Comparison of ENCODE assay signal across 30 cellular contexts in the genomic region with DNA sequence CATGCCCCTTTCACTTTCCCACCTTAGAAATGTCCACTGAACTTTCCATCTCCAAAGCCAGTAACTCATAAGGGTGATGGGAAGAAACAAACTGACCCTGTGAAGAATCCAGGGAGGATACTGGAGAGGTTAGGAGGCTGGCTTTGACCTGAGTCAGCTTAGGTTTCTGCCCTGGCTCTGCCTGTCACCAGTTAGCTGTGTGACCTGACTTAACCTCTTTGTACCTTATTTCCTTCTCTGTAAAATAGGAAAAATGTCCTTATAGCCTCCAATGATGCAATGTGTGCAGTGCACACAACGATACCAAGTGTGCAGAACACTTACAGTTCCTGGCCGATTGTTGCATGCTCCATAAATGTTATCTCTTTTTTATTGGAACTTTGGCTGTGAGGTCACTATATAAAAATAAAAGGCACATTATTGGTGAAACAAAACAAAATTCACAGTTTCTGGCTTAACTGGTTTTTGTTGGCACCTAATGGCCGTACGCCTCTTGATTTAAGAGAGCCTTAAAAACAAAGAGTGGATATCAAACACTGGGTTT. TPM values are rescaled to one million over a fixed set of nuclear protein-coding genes. Genes with fewer than 3 reads are reported as not detected.
"Had no signal": no experiment of that assay in that cellular context is flagged by ENCODE, and none has a peak within 500 bp of the region (broad histone marks: within the 10 kb centered on the region; RNA-seq: fewer than 3 reads in every experiment).

No MANE protein-coding gene starts in this region.

- H3K27ac Mint-ChIP-seq: activated CD4-positive, alpha-beta memory T cell treated with anti-CD3 and anti-CD28 coated beads, Interleukin-2, amount 10 ng/mL, durations not matched to agents 7 days and 5 days; activated CD4-positive, alpha-beta T cell treated with anti-CD3 and anti-CD28 coated beads, Interleukin-2, amount 10 ng/mL, durations not matched to agents 24 days and 14 days; activated naive CD4-positive, alpha-beta T cell treated with anti-CD3 and anti-CD28 coated beads, Interleukin-2, amount 10 ng/mL, durations not matched to agents 7 days and 5 days; activated T-cell treated with anti-CD3 and anti-CD28 coated beads, Interleukin-2, amount 50 U/mL, for 24 hours; naive B cell; progenitor cell of endocrine pancreas; stimulated activated naive B cell treated with anti-CD40 and anti-IgM and Interleukin-4, amounts not matched to agents 10 μg/mL and 1 μg/mL and 100 μg/mL, for 72 hours had no signal

- H3K36me3 ChIP-seq: esophagus squamous epithelium, heart right ventricle, ovary, transverse colon, uterus had no signal

- ATAC-seq: heart right ventricle; left ventricle myocardium superior; stimulated activated naive B cell treated with anti-CD40 and anti-IgM and Interleukin-4, amounts not matched to agents 10 μg/mL and 1 μg/mL and 100 μg/mL, for 72 hours had no signal

- H3K4me3 ChIP-seq: esophagus squamous epithelium, heart right ventricle, ovary, smooth muscle cell, transverse colon, uterus had no signal

- H3K4me1 Mint-ChIP-seq: activated CD4-positive, alpha-beta memory T cell treated with anti-CD3 and anti-CD28 coated beads, Interleukin-2, amount 10 ng/mL, durations not matched to agents 7 days and 5 days; activated CD4-positive, alpha-beta T cell treated with anti-CD3 and anti-CD28 coated beads, Interleukin-2, amount 10 ng/mL, durations not matched to agents 24 days and 14 days; activated naive CD4-positive, alpha-beta T cell treated with anti-CD3 and anti-CD28 coated beads, Interleukin-2, amount 10 ng/mL, durations not matched to agents 7 days and 5 days; central memory CD8-positive, alpha-beta T cell; naive B cell; stimulated activated naive B cell treated with anti-CD40 and anti-IgM and Interleukin-4, amounts not matched to agents 10 μg/mL and 1 μg/mL and 100 μg/mL, for 72 hours had no signal

- H3K9me3 Mint-ChIP-seq: activated CD4-positive, alpha-beta memory T cell treated with anti-CD3 and anti-CD28 coated beads, Interleukin-2, amount 10 ng/mL, durations not matched to agents 7 days and 5 days; activated CD4-positive, alpha-beta T cell treated with anti-CD3 and anti-CD28 coated beads, Interleukin-2, amount 10 ng/mL, durations not matched to agents 24 days and 14 days; activated naive CD4-positive, alpha-beta T cell treated with anti-CD3 and anti-CD28 coated beads, Interleukin-2, amount 10 ng/mL, durations not matched to agents 7 days and 5 days; activated T-cell treated with anti-CD3 and anti-CD28 coated beads, Interleukin-2, amount 50 U/mL, for 24 hours had no signal

- H3K4me3 Mint-ChIP-seq: activated CD4-positive, alpha-beta memory T cell treated with anti-CD3 and anti-CD28 coated beads, Interleukin-2, amount 10 ng/mL, durations not matched to agents 7 days and 5 days; activated CD4-positive, alpha-beta T cell treated with anti-CD3 and anti-CD28 coated beads, Interleukin-2, amount 10 ng/mL, durations not matched to agents 24 days and 14 days; activated naive CD4-positive, alpha-beta T cell treated with anti-CD3 and anti-CD28 coated beads, Interleukin-2, amount 10 ng/mL, durations not matched to agents 7 days and 5 days; activated T-cell treated with anti-CD3 and anti-CD28 coated beads, Interleukin-2, amount 50 U/mL, for 24 hours; central memory CD8-positive, alpha-beta T cell; naive B cell; stimulated activated naive B cell treated with anti-CD40 and anti-IgM and Interleukin-4, amounts not matched to agents 10 μg/mL and 1 μg/mL and 100 μg/mL, for 72 hours had no signal

- H3K9me3 ChIP-seq: esophagus squamous epithelium, transverse colon, uterus had no signal

- H3K27me3 ChIP-seq: esophagus squamous epithelium, heart right ventricle, ovary, transverse colon, uterus had no signal

- H3K27ac ChIP-seq: esophagus squamous epithelium, heart right ventricle, ovary, transverse colon, uterus had no signal

- H3K36me3 Mint-ChIP-seq: activated naive CD4-positive, alpha-beta T cell treated with anti-CD3 and anti-CD28 coated beads, Interleukin-2, amount 10 ng/mL, durations not matched to agents 7 days and 5 days; naive B cell; stimulated activated naive B cell treated with anti-CD40 and anti-IgM and Interleukin-4, amounts not matched to agents 10 μg/mL and 1 μg/mL and 100 μg/mL, for 72 hours had no signal

- DNase-seq: activated CD4-positive, alpha-beta memory T cell treated with anti-CD3 and anti-CD28 coated beads, Interleukin-2, amount 10 ng/mL, durations not matched to agents 7 days and 5 days; activated CD4-positive, alpha-beta T cell treated with anti-CD3 and anti-CD28 coated beads, Interleukin-2, amount 10 ng/mL, durations not matched to agents 24 days and 14 days; activated CD4-positive, CD25-positive, alpha-beta regulatory T cell treated with anti-CD3 and anti-CD28 coated beads, Interleukin-2, amount 50 U/mL, for 72 hours; activated CD8-positive, alpha-beta memory T cell treated with anti-CD3 and anti-CD28 coated beads, Interleukin-2, amount 50 U/mL, for 48 hours; activated gamma-delta T cell; activated naive CD4-positive, alpha-beta T cell treated with anti-CD3 and anti-CD28 coated beads, Interleukin-2, amount 10 ng/mL, durations not matched to agents 7 days and 5 days; activated T-cell treated with anti-CD3 and anti-CD28 coated beads, Interleukin-2, amount 50 U/mL, for 24 hours; amygdala; dermis blood vessel endothelial cell; effector CD4-positive, alpha-beta T cell; esophagus squamous epithelium; foreskin melanocyte; heart right ventricle; kidney glomerular epithelial cell; left ventricle myocardium superior; mammary epithelial cell; naive B cell; ovary; stimulated activated CD4-positive, alpha-beta T cell treated with anti-CD3 and anti-CD28 coated beads, Interleukin-1b, Interleukin-23, amount 100 ng/mL, for 48 hours; stimulated activated CD4-positive, alpha-beta T cell treated with anti-CD3 and anti-CD28 coated beads, Interleukin-4, amount 100 ng/mL, for 4 hours; stimulated activated CD8-positive, alpha-beta memory T cell treated with anti-CD3 and anti-CD28 coated beads, Interleukin-4, amount 100 ng/mL, for 48 hours; stimulated activated naive B cell treated with anti-CD40 and anti-IgM and Interleukin-4, amounts not matched to agents 10 μg/mL and 1 μg/mL and 100 μg/mL, for 72 hours; transverse colon; uterus had no signal

- H3K4me1 ChIP-seq: heart right ventricle, uterus had no signal

- H3K27me3 Mint-ChIP-seq: activated CD4-positive, alpha-beta memory T cell treated with anti-CD3 and anti-CD28 coated beads, Interleukin-2, amount 10 ng/mL, durations not matched to agents 7 days and 5 days; activated CD4-positive, alpha-beta T cell treated with anti-CD3 and anti-CD28 coated beads, Interleukin-2, amount 10 ng/mL, durations not matched to agents 24 days and 14 days; activated T-cell treated with anti-CD3 and anti-CD28 coated beads, Interleukin-2, amount 50 U/mL, for 24 hours had no signal

RNA-seq across cellular contexts. Expression of a gene that starts 37.8 kb away (rescaled TPM):
- total RNA-seq: activated CD4-positive, alpha-beta memory T cell treated with anti-CD3 and anti-CD28 coated beads, Interleukin-2, amount 10 ng/mL, durations not matched to agents 7 days and 5 days; activated CD4-positive, alpha-beta T cell treated with anti-CD3 and anti-CD28 coated beads, Interleukin-2, amount 10 ng/mL, durations not matched to agents 24 days and 14 days; bronchial epithelial cell; left ventricle myocardium superior; T-helper 1 cell treated with Interleukin-12 subunit alpha and Interleukin-12 subunit beta and Interleukin-4 antibody, amounts not matched to agents 30 ng/mL and 1 ng/mL, for 36 hours had no signal
- polyA plus RNA-seq: neural cell had no signal

RNA-seq across cellular contexts. Expression of a gene that starts 40.5 kb away (rescaled TPM):
- total RNA-seq: activated CD4-positive, alpha-beta memory T cell treated with anti-CD3 and anti-CD28 coated beads, Interleukin-2, amount 10 ng/mL, durations not matched to agents 7 days and 5 days; activated CD4-positive, alpha-beta T cell treated with anti-CD3 and anti-CD28 coated beads, Interleukin-2, amount 10 ng/mL, durations not matched to agents 24 days and 14 days; T-helper 1 cell treated with Interleukin-12 subunit alpha and Interleukin-12 subunit beta and Interleukin-4 antibody, amounts not matched to agents 30 ng/mL and 1 ng/mL, for 36 hours had no signal
